Comparison of ENCODE assay signal across 8 cellular contexts in genomic region chr7:139341776-139342244, GRCh38. TPM values are rescaled to one million over a fixed set of nuclear protein-coding genes. Genes with fewer than 3 reads are reported as not detected.
DNase-seq lines count a peak whose midpoint lies in the region; ATAC-seq and TF ChIP-seq lines count a peak whose summit lies in the region.

No MANE protein-coding gene starts in this region.

- ATAC-seq in CD4-positive, CD25-positive, alpha-beta regulatory T cell (ENCODE audit: low read depth in 2 of 2), result no peak
- ATAC-seq in HG03575 (IDR thresholded peaks at IDR 0.05; ENCODE audit: extremely low read depth, insufficient number of reproducible peaks, low FRiP score, unreplicated experiment), result peak; percentile 14
- no peak for ATAC-seq in GM18505 (IDR thresholded peaks at IDR 0.05; ENCODE audit: unreplicated experiment)

- no peak overlapping the region for H2BK120ac ChIP-seq in mesendoderm (ENCODE audit: low read depth, low read length)

- peaks cover 26 to 48% (median 37%) of the 10 kb centered on the region in 4 donors for H3K4me1 Mint-ChIP-seq in CD4-positive, CD25-positive, alpha-beta regulatory T cell
- H3K4me1 Mint-ChIP-seq in brain, result peaks cover 41% of the 10 kb centered on the region

- H3K4me3 Mint-ChIP-seq in CD4-positive, CD25-positive, alpha-beta regulatory T cell, result peak overlapping the region; percentile 91 to 97 (median 96)
- peak overlapping the region; percentile 98 to 99 (median 98) for H3K4me3 Mint-ChIP-seq in brain

- no CpG with 5 or more reads among the region's 9 CpGs for WGBS in mesendoderm (ENCODE audit: extremely low coverage, insufficient coverage, low lambda C conversion rate)

- no peaks in the 10 kb centered on the region for H3K27me3 ChIP-seq in CD4-positive, CD25-positive, alpha-beta regulatory T cell (ENCODE audit: control insufficient read depth, insufficient read depth, low read length)
- no peaks in the 10 kb centered on the region for H3K27me3 ChIP-seq in mesendoderm (ENCODE audit: insufficient read depth, low read length, poor library complexity)

- peaks cover 15% of the 10 kb centered on the region for H3K36me3 Mint-ChIP-seq in CD4-positive, CD25-positive, alpha-beta regulatory T cell
- peaks cover 28% of the 10 kb centered on the region for H3K36me3 Mint-ChIP-seq in brain

- H3K4ac ChIP-seq in mesendoderm (ENCODE audit: low read depth, low read length), result no peak overlapping the region

- peak overlapping the region; percentile 94 for H3K4me3 ChIP-seq in CD4-positive, CD25-positive, alpha-beta regulatory T cell (ENCODE audit: low read depth, low read length)
- peak overlapping the region; percentile 50 for H3K4me3 ChIP-seq in mesendoderm (ENCODE audit: low read length)

- peaks cover 2% of the 10 kb centered on the region for H3K79me1 ChIP-seq in mesendoderm (ENCODE audit: low read length)

- H3K56ac ChIP-seq in mesendoderm (ENCODE audit: low read length), result peak overlapping the region; percentile 79

- H3K23ac ChIP-seq in mesendoderm (ENCODE audit: low read length), result no peak overlapping the region

- H3K27ac ChIP-seq in CD4-positive, CD25-positive, alpha-beta regulatory T cell (ENCODE audit: insufficient read depth, low read length, poor library complexity, severe bottlenecking), result peak overlapping the region; percentile 99
- H3K27ac ChIP-seq in mesendoderm (ENCODE audit: low read depth, low read length), result no peak overlapping the region

- peak in 1 of 3 donors; percentile 6 for DNase-seq in CD4-positive, CD25-positive, alpha-beta regulatory T cell
- DNase-seq in mesendoderm (no peak), cortex of kidney (lab: John Stamatoyannopoulos, UW) (no peak), EL (no peak), anterior cingulate cortex (lab: John Stamatoyannopoulos, UW) (no peak)

- H3K27ac Mint-ChIP-seq in CD4-positive, CD25-positive, alpha-beta regulatory T cell, result peak overlapping the region; percentile 100
- peak overlapping the region; percentile 100 for H3K27ac Mint-ChIP-seq in brain

- H3K9ac ChIP-seq in mesendoderm (ENCODE audit: low read length), result peak overlapping the region; percentile 76

- H2AK5ac ChIP-seq in mesendoderm (ENCODE audit: low read length), result no peak overlapping the region

- no peaks in the 10 kb centered on the region for H3K9me3 ChIP-seq in CD4-positive, CD25-positive, alpha-beta regulatory T cell (ENCODE audit: control insufficient read depth in 2 of 2, low read length in 2 of 2)

- no peak overlapping the region for H2BK5ac ChIP-seq in mesendoderm (ENCODE audit: low read length)

- H3K18ac ChIP-seq in mesendoderm (ENCODE audit: low read length), result peak overlapping the region; percentile 43

- TF ChIP-seq POLR2A in GM18505 (IDR thresholded peaks at IDR 0.05; ENCODE audit: borderline replicate concordance, extremely low read depth, insufficient read depth, insufficient read length), result no peak

- no peak overlapping the region for H4K5ac ChIP-seq in mesendoderm (ENCODE audit: low read length)

- peak overlapping the region; percentile 66 for H4K8ac ChIP-seq in mesendoderm (ENCODE audit: low read depth, low read length)

- H3K36me3 ChIP-seq in CD4-positive, CD25-positive, alpha-beta regulatory T cell (ENCODE audit: control insufficient read depth, insufficient read depth, low read length), result peaks cover 5% of the 10 kb centered on the region
- H3K36me3 ChIP-seq in mesendoderm (ENCODE audit: control insufficient read depth, insufficient read depth, low read length), result no peaks in the 10 kb centered on the region

- peaks cover 2% of the 10 kb centered on the region for H3K79me2 ChIP-seq in mesendoderm (ENCODE audit: control insufficient read depth, insufficient read depth, low read length)

- no peak overlapping the region for H2BK15ac ChIP-seq in mesendoderm (replicated peaks; ENCODE audit: low read depth)

- peaks cover 0 to 10% (median 2%) of the 10 kb centered on the region in 7 donors for H3K9me3 Mint-ChIP-seq in CD4-positive, CD25-positive, alpha-beta regulatory T cell
- peaks cover 10 to 19% (median 15%) of the 10 kb centered on the region in 5 experiments for H3K9me3 Mint-ChIP-seq in brain

- peaks cover 17% of the 10 kb centered on the region for H3K27me3 Mint-ChIP-seq in CD4-positive, CD25-positive, alpha-beta regulatory T cell
- peaks cover 18% of the 10 kb centered on the region for H3K27me3 Mint-ChIP-seq in brain

- TF ChIP-seq CTCF in brain (conservative IDR thresholded peaks at IDR 0.05), result no peak

- H3K4me2 ChIP-seq in mesendoderm (ENCODE audit: low read length), result peak overlapping the region; percentile 54

- peaks cover 11% of the 10 kb centered on the region for H3K4me1 ChIP-seq in CD4-positive, CD25-positive, alpha-beta regulatory T cell (ENCODE audit: control insufficient read depth, insufficient read depth, low read length, poor library complexity, severe bottlenecking)
- peaks cover 2% of the 10 kb centered on the region for H3K4me1 ChIP-seq in mesendoderm (ENCODE audit: control insufficient read depth, low read depth, low read length)

RNA-seq across cellular contexts. Expression of gene FMC1, which starts 0.7 kb away (rescaled TPM):
- total RNA-seq in CD4-positive, CD25-positive, alpha-beta regulatory T cell, result 3.4 TPM
- 10 to 100 TPM; 42.2 to 56.8 (median 56.4) TPM for polyA plus RNA-seq in CD4-positive, CD25-positive, alpha-beta regulatory T cell
- polyA plus RNA-seq in brain (ENCODE audit: insufficient read depth, low read depth, low replicate concordance), result 73.5 TPM
- polyA plus RNA-seq in mesendoderm (2013, experiment 1 of 2), result 40.4 TPM
- 35.6 TPM for polyA plus RNA-seq in mesendoderm (2013, experiment 2 of 2)

RNA-seq across cellular contexts. Expression of gene LUC7L2, which starts 17.9 kb away (rescaled TPM):
- 190 TPM for total RNA-seq in CD4-positive, CD25-positive, alpha-beta regulatory T cell
- polyA plus RNA-seq in CD4-positive, CD25-positive, alpha-beta regulatory T cell, result 10 to 100 TPM; 56.9 to 74.7 (median 59.4) TPM
- polyA plus RNA-seq in brain (ENCODE audit: insufficient read depth, low read depth, low replicate concordance), result 74.7 TPM
- polyA plus RNA-seq in mesendoderm (2013, experiment 1 of 2), result 48.3 TPM
- 48.4 TPM for polyA plus RNA-seq in mesendoderm (2013, experiment 2 of 2)
